ENCODE assay signal across 10 cellular contexts in the genomic region with DNA sequence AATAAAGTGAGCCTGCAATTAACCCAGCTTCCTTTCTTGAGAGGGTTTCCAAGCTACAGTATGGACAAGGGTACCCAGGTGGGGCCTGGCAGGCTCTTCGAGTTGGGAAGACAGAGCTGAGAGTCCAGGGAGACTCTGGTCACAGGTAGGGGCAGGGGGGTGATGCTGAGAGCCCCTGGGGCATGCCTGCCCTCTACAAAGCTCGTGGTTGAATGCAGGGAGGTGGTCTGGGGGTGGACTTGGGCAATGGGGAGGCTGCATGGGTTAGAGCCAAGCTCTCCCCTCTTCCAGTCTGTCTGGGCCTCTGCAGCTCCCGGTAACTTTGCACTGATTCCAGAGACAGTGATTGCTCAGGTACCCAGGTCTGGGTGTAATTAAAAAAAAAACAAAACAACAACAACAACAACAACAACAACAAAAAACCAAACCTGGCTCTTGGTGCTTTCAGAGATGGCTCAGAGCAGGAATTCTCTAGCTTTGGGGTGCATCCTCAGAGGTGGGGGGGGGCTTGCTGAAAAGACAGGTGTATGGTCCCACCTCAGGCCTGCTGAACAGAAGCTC. TPM values are rescaled to one million over a fixed set of nuclear protein-coding genes. Genes with fewer than 3 reads are reported as not detected.
DNase-seq lines count a peak whose midpoint lies in the region; ATAC-seq and TF ChIP-seq lines count a peak whose summit lies in the region.
"Had no signal": no experiment of that assay in that cellular context is flagged by ENCODE, and none has a peak within 500 bp of the region (broad histone marks: within the 10 kb centered on the region; RNA-seq: fewer than 3 reads in every experiment).

No MANE protein-coding gene starts in this region.

- H3K9me3 ChIP-seq in CD8-positive, alpha-beta memory T cell (ENCODE audit: low read length), result no peaks in the 10 kb centered on the region
- H3K9me3 ChIP-seq in Peyer's patch, result no peaks in the 10 kb centered on the region
- H3K9me3 ChIP-seq in effector memory CD4-positive, alpha-beta T cell (ENCODE audit: control insufficient read depth, low read length), result no peaks in the 10 kb centered on the region
- H3K9me3 ChIP-seq: uterus had no signal

- POLR2A ChIA-PET in CD8-positive, alpha-beta memory T cell (lab: Charles Lee), result interaction anchor here (0.6 to 2.5 kb wide), 5 partner anchors 9 to 218 kb away, joined by 3 to 19 read pairs (median 6); partner anchors contain the start of gene PPP2R5C

- TF ChIP-seq CTCF in Peyer's patch (IDR thresholded peaks at IDR 0.05) (no peak), osteocyte (IDR thresholded peaks at IDR 0.05) (no peak)

- in situ Hi-C loops in KBM-7 (cut with MboI; ENCODE audit: low pct_unique_long_range_greater_than_20kb, low sequenced_read_pairs), result no loop called here

- H3K27me3 Mint-ChIP-seq in CD8-positive, alpha-beta memory T cell, result no peaks in the 10 kb centered on the region
- no peaks in the 10 kb centered on the region for H3K27me3 Mint-ChIP-seq in osteocyte (ENCODE audit: unreplicated experiment)

- H3K4me1 Mint-ChIP-seq in CD8-positive, alpha-beta memory T cell, result peaks cover 53 to 73% (median 65%) of the 10 kb centered on the region in 3 donors
- peaks cover 18% of the 10 kb centered on the region for H3K4me1 Mint-ChIP-seq in osteocyte (ENCODE audit: unreplicated experiment)

- no peaks in the 10 kb centered on the region for H3K9me3 Mint-ChIP-seq in CD8-positive, alpha-beta memory T cell
- H3K9me3 Mint-ChIP-seq in osteocyte (ENCODE audit: unreplicated experiment), result no peaks in the 10 kb centered on the region

- CTCF ChIA-PET in CD8-positive, alpha-beta memory T cell (lab: Charles Lee), result interaction anchor here (0.9 to 3.4 kb wide), 6 partner anchors 9 to 366 kb away, joined by 3 to 14 read pairs (median 6); no protein-coding TSS in a partner anchor

- H3K27ac Mint-ChIP-seq in CD8-positive, alpha-beta memory T cell, result peak overlapping the region; percentile 89 to 99 (median 98)
- H3K27ac Mint-ChIP-seq in osteocyte (ENCODE audit: unreplicated experiment), result peak overlapping the region; percentile 58

- H3K36me3 ChIP-seq in CD8-positive, alpha-beta memory T cell (ENCODE audit: insufficient read depth, low read length), result no peaks in the 10 kb centered on the region
- no peaks in the 10 kb centered on the region for H3K36me3 ChIP-seq in Peyer's patch
- no peaks in the 10 kb centered on the region for H3K36me3 ChIP-seq in effector memory CD4-positive, alpha-beta T cell (ENCODE audit: control insufficient read depth, insufficient read depth, low read length)
- H3K36me3 ChIP-seq: uterus had no signal

- H3K27me3 ChIP-seq in CD8-positive, alpha-beta memory T cell (ENCODE audit: insufficient read depth, low read length, poor library complexity, severe bottlenecking), result no peaks in the 10 kb centered on the region
- H3K27me3 ChIP-seq in Peyer's patch, result no peaks in the 10 kb centered on the region
- no peaks in the 10 kb centered on the region for H3K27me3 ChIP-seq in effector memory CD4-positive, alpha-beta T cell (replicated peaks; ENCODE audit: control insufficient read depth, insufficient read depth, low read length, poor library complexity, severe bottlenecking)
- H3K27me3 ChIP-seq: uterus had no signal

- no peak for ATAC-seq in HG02884 (IDR thresholded peaks at IDR 0.05; ENCODE audit: unreplicated experiment)

- DNase-seq in CD8-positive, alpha-beta memory T cell, result no peak
- no peak for DNase-seq in Peyer's patch
- no peak for DNase-seq in effector memory CD4-positive, alpha-beta T cell
- DNase-seq in osteocyte (ENCODE audit: extremely low spot score, unreplicated experiment), result peak; percentile 68
- DNase-seq in nucleus accumbens (lab: John Stamatoyannopoulos, UW), result no peak
- no peak for DNase-seq in KBM-7
- DNase-seq in D341Med (ENCODE audit: low spot score), result no peak
- DNase-seq: foreskin melanocyte had no signal

- no peak for TF ChIP-seq POLR2A in Peyer's patch (IDR thresholded peaks at IDR 0.05)

- peak overlapping the region; percentile 86 for H3K27ac ChIP-seq in CD8-positive, alpha-beta memory T cell (ENCODE audit: low read depth, low read length)
- peak overlapping the region; percentile 82 to 97 (median 92) for H3K27ac ChIP-seq in Peyer's patch
- H3K27ac ChIP-seq in effector memory CD4-positive, alpha-beta T cell (ENCODE audit: insufficient read depth, low read length, poor library complexity, severe bottlenecking), result peak overlapping the region; percentile 85

- H3K4me3 Mint-ChIP-seq in CD8-positive, alpha-beta memory T cell, result peak overlapping the region; percentile 58 to 83 (median 81)
- no peak overlapping the region for H3K4me3 Mint-ChIP-seq in osteocyte (ENCODE audit: unreplicated experiment)

- no peaks in the 10 kb centered on the region for H3K36me3 Mint-ChIP-seq in CD8-positive, alpha-beta memory T cell
- no peaks in the 10 kb centered on the region for H3K36me3 Mint-ChIP-seq in osteocyte (ENCODE audit: unreplicated experiment)

- peak overlapping the region; percentile 23 for H3K4me3 ChIP-seq in CD8-positive, alpha-beta memory T cell (ENCODE audit: low read length)
- peak overlapping the region in 3 of 4 donors; percentile 20 to 26 (median 23) for H3K4me3 ChIP-seq in Peyer's patch
- peak overlapping the region; percentile 14 for H3K4me3 ChIP-seq in effector memory CD4-positive, alpha-beta T cell (ENCODE audit: insufficient read depth, low read depth, low read length, poor library complexity, severe bottlenecking)
- H3K4me3 ChIP-seq: uterus had no signal

- H3K4me1 ChIP-seq in CD8-positive, alpha-beta memory T cell (ENCODE audit: insufficient read depth, low read length), result peaks cover 32% of the 10 kb centered on the region
- H3K4me1 ChIP-seq in Peyer's patch, result peaks cover 4 to 19% (median 7%) of the 10 kb centered on the region in 4 donors
- peaks cover 22% of the 10 kb centered on the region for H3K4me1 ChIP-seq in effector memory CD4-positive, alpha-beta T cell (ENCODE audit: control insufficient read depth, insufficient read depth, low read length, poor library complexity, severe bottlenecking)
- H3K4me1 ChIP-seq: uterus had no signal

RNA-seq across cellular contexts. Expression of gene PPP2R5C, which starts 30.8 kb away (rescaled TPM):
- 100 to 1,000 TPM; 278 to 307 TPM for total RNA-seq in CD8-positive, alpha-beta memory T cell
- polyA plus RNA-seq in CD8-positive, alpha-beta memory T cell, result 342 TPM
- 100 to 1,000 TPM in 1 of 4 donors, 10 to 100 TPM in 3; 87.6 to 137 (median 91.9) TPM for total RNA-seq in Peyer's patch
- total RNA-seq in osteocyte, result 115 and 116 TPM in 2 replicates
